32 cellular contexts compared by ENCODE assay signal in the genomic region with DNA sequence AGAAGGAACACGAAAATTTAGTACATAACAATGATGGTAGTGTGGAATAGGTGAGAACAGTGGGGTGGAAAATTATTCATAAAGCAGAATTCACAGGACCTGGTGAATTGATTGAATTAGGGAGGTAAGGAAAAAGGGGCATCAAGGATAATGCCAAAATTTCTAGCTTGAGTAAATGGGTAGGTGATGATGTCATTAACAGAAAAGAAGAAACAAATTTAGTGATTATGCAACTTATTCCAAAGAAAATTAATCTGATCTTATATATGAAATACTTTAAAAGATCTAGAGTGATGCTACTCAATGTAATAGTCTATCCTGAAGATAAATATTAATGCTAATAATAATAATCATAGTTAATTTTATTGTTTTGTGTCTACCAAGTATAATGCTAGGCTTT.
"Had no signal": no experiment of that assay in that cellular context is flagged by ENCODE, and none has a peak within 500 bp of the region (broad histone marks: within the 10 kb centered on the region; RNA-seq: fewer than 3 reads in every experiment).

No MANE protein-coding gene starts in this region.

- H3K9me3 ChIP-seq: adrenal gland, ascending aorta, body of pancreas, breast epithelium had no signal

- H3K27me3 ChIP-seq: adrenal gland, ascending aorta, body of pancreas, brain microvascular endothelial cell, breast epithelium, cardiac muscle cell had no signal

- DNase-seq: activated effector memory CD4-positive, alpha-beta T cell treated with anti-CD3 and anti-CD28 coated beads, Interleukin-2, amount 50 U/mL, for 16 hours; activated effector memory CD4-positive, alpha-beta T cell treated with Interleukin-2 at 50 U/mL for 16 hours; activated gamma-delta T cell; activated gamma-delta T cell treated with Interleukin-2 at 50 U/mL for 16 hours; activated naive CD4-positive, alpha-beta T cell; activated naive CD4-positive, alpha-beta T cell treated with anti-CD3 and anti-CD28 coated beads for 36 hours; activated naive CD4-positive, alpha-beta T cell treated with anti-CD3 and anti-CD28 coated beads, Interleukin-2, amount 10 ng/mL, durations not matched to agents 7 days and 5 days; activated naive CD4-positive, alpha-beta T cell treated with anti-CD3 and anti-CD28 coated beads, Interleukin-2, amount 50 U/mL, for 16 hours; activated naive CD4-positive, alpha-beta T cell treated with Interleukin-2 at 50 U/mL for 16 hours; activated naive CD8-positive, alpha-beta T cell treated with anti-CD3 and anti-CD28 coated beads for 36 hours; activated naive CD8-positive, alpha-beta T cell treated with anti-CD3 and anti-CD28 coated beads, Interleukin-2, amount 10 ng/mL, durations not matched to agents 7 days and 5 days; activated naive CD8-positive, alpha-beta T cell treated with anti-CD3 and anti-CD28 coated beads, Interleukin-2, amount 50 U/mL, for 24 hours; activated T-cell treated with anti-CD3 and anti-CD28 coated beads, Interleukin-2, amount 50 U/mL, for 24 hours; activated T-cell treated with anti-CD3 and anti-CD28 coated beads, Interleukin-2, amount 50 U/mL, for 4 hours; activated T-cell treated with anti-CD3 and anti-CD28 coated beads, Interleukin-2, amount 50 U/mL, for 48 hours; activated T-cell treated with anti-CD3 and anti-CD28 coated beads, Interleukin-2, amount 50 U/mL, for 72 hours; adrenal gland; amniotic stem cell; amygdala; anterior cingulate cortex; aorta; body of pancreas; brain microvascular endothelial cell; central memory CD4-positive, alpha-beta T cell; cerebellar nuclear complex had no signal

- FAIRE-seq: astrocyte, bronchial epithelial cell had no signal

- H3K36me3 ChIP-seq: adrenal gland, ascending aorta, brain microvascular endothelial cell, breast epithelium, cardiac muscle cell had no signal

- H3K4me1 ChIP-seq: adrenal gland, ascending aorta, body of pancreas, breast epithelium had no signal

- H3K27ac ChIP-seq: adrenal gland, ascending aorta, body of pancreas, brain microvascular endothelial cell, breast epithelium, cardiac muscle cell had no signal

- H3K4me3 ChIP-seq: adrenal gland, ascending aorta, body of pancreas, breast epithelium, cardiac muscle cell had no signal

- ATAC-seq: activated naive CD4-positive, alpha-beta T cell treated with anti-CD3 and anti-CD28 coated beads, Interleukin-2, amount 50 U/mL, for 72 hours; activated naive CD8-positive, alpha-beta T cell treated with anti-CD3 and anti-CD28 coated beads, Interleukin-2, amount 50 U/mL, for 24 hours; activated T-cell treated with anti-CD3 and anti-CD28 coated beads, Interleukin-2, amount 50 U/mL, for 4 hours; activated T-cell treated with anti-CD3 and anti-CD28 coated beads, Interleukin-2, amount 50 U/mL, for 72 hours; activated T-helper 17 cell treated with anti-CD3 and anti-CD28 coated beads, Interleukin-2, amount 50 U/mL, for 72 hours; body of pancreas had no signal
